In genomic region chr1:230176871-230177411, GRCh38 we compare ENCODE assay signal across 9 cellular contexts.
DNase-seq lines count a peak whose midpoint lies in the region; ATAC-seq, FAIRE-seq and TF ChIP-seq lines count a peak whose summit lies in the region.
"Had no signal": no experiment of that assay in that cellular context is flagged by ENCODE, and none has a peak within 500 bp of the region (broad histone marks: within the 10 kb centered on the region; RNA-seq: fewer than 3 reads in every experiment).

No MANE protein-coding gene starts in this region.

- intact Hi-C loops in ovary (cut with DNase I) = no loop called here

- H3K4me1 ChIP-seq in ovary (ENCODE audit: insufficient read depth) = peaks cover 6% of the 10 kb centered on the region

- FAIRE-seq in HTR-8/SVneo (lab: Jason Lieb, UNC) = no peak

- no peaks in the 10 kb centered on the region for H3K27me3 ChIP-seq in ovary
- H3K27me3 ChIP-seq: upper lobe of left lung had no signal

- no peaks in the 10 kb centered on the region for H3K9me3 ChIP-seq in ovary
- H3K9me3 ChIP-seq: upper lobe of left lung had no signal

- CTCF ChIA-PET in RWPE1 (lab: Yijun Ruan, JAX) = no interaction called here

- WGBS in ovary, 3 donors = 1 to 14% (median 2%) methylated on average over 17 of the region's 17 CpGs

- ATAC-seq in GM19467 (IDR thresholded peaks at IDR 0.05; ENCODE audit: unreplicated experiment) (no peak), GM21619 (IDR thresholded peaks at IDR 0.05; ENCODE audit: unreplicated experiment) (no peak)

- POLR2A ChIA-PET in RWPE1 (lab: Yijun Ruan, JAX; ENCODE audit: low non-redundant PET) = no interaction called here

- no peak for TF ChIP-seq POLR2A in ovary (IDR thresholded peaks at IDR 0.05)

- H3K36me3 ChIP-seq in ovary = no peaks in the 10 kb centered on the region

- TF ChIP-seq EP300 in ovary (IDR thresholded peaks at IDR 0.05) = no peak

- peak overlapping the region; percentile 12 to 13 for H3K27ac ChIP-seq in ovary
- H3K27ac ChIP-seq in RWPE1 = no peak overlapping the region
- H3K27ac ChIP-seq: upper lobe of left lung had no signal

- DNase-seq in DMS 273 treated with DMSO at 0.1 percent for 48 hours (lab: John Stamatoyannopoulos, UW) = peak; percentile 57
- DNase-seq in NCI-H82 treated with DMSO at 0.1 percent for 48 hours (lab: John Stamatoyannopoulos, UW; ENCODE audit: unreplicated experiment) = peak; percentile 85
- peak; percentile 86 for DNase-seq in fibroblast of pulmonary artery (ENCODE audit: low read depth)
- peak; percentile 75 to 82 (median 79) for DNase-seq in ovary
- no peak for DNase-seq in HTR-8/SVneo (ENCODE audit: insufficient read length, low spot score)
- DNase-seq in RWPE1 (ENCODE audit: low spot score) = no peak
- DNase-seq: upper lobe of left lung had no signal

- TF ChIP-seq CTCF in fibroblast of pulmonary artery (IDR thresholded peaks at IDR 0.05; ENCODE audit: low read length, missing control alignments) (no peak), ovary (IDR thresholded peaks at IDR 0.05) (no peak), RWPE1 (conservative IDR thresholded peaks at IDR 0.05; ENCODE audit: low read depth) (no peak)

- H3K4me3 ChIP-seq in fibroblast of pulmonary artery (replicated peaks; ENCODE audit: low read depth, low read length) (peak overlapping the region; percentile 39), ovary (peak overlapping the region; percentile 9)

Comparison
In these comparisons a context has a peak if more than half of its experiments do, and no peak if none do; other contexts are left out.
1. DNase-seq: peak in DMS 273 treated with DMSO at 0.1 percent for 48 hours (single experiment), NCI-H82 treated with DMSO at 0.1 percent for 48 hours (single experiment), fibroblast of pulmonary artery (single experiment) and ovary (5 of 5); none in HTR-8/SVneo (single experiment) and RWPE1 (single experiment).